9 cellular contexts compared by ENCODE assay signal in the genomic region with DNA sequence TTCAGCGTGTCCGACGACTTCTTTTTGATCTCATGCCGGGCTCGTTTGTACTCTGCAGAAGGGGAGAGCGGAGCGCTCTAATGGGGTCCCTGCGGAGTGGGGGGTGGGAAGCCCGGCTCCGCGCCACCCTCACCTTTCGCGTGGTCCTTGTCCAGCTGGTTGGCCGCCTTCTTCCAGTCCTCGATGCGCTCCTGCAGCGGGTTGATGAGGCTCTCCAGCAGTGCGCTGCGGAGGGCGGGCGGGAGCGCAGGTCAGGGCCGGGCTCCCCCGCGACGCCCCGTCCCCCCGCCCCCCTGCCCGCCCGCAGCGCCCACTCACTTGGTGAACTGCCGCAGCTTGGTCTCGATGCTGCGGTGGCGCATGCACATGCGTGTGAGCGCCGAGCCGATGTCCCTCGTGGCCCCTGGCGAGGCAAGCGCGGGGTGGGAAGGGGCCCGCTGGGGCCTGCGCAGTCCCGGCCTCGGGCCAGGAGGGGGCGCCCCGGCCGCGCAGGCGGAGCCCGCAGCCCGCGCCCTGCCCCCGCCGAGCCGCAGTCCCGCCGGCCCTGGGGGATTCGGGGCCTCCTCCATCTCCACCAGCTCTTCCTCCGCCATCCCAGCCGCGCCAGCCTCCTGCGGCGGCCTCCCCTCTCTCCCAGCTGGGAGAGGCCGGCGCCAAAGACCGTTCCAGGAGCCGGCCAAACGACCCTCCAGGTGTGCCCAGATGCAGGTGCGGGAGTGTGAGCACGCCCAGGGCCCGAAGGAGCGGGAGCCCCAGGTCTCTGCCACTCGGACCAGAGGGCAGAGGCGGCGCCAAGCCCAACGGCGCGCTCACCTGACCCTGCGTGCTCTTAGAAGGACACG. TPM values are rescaled to one million over a fixed set of nuclear protein-coding genes. Genes with fewer than 3 reads are reported as not detected.
DNase-seq lines count a peak whose midpoint lies in the region; ATAC-seq and TF ChIP-seq lines count a peak whose summit lies in the region.
"Had no signal": no experiment of that assay in that cellular context is flagged by ENCODE, and none has a peak within 500 bp of the region (broad histone marks: within the 10 kb centered on the region; RNA-seq: fewer than 3 reads in every experiment).

No MANE protein-coding gene starts in this region.

- no peaks in the 10 kb centered on the region for H3K9me3 ChIP-seq in sigmoid colon

- no peak overlapping the region for H3K4me3 Mint-ChIP-seq in glutamatergic neuron (ENCODE audit: unreplicated experiment)

- no peak overlapping the region for H3K27ac Mint-ChIP-seq in glutamatergic neuron (ENCODE audit: unreplicated experiment)

- H3K36me3 ChIP-seq in sigmoid colon: peaks cover 34 to 56% (median 51%) of the 10 kb centered on the region in 4 donors

- H3K36me3 Mint-ChIP-seq in glutamatergic neuron (ENCODE audit: unreplicated experiment): no peaks in the 10 kb centered on the region

- no peaks in the 10 kb centered on the region for H3K27me3 ChIP-seq in sigmoid colon

- no peak for ATAC-seq in GM21619 (IDR thresholded peaks at IDR 0.05; ENCODE audit: unreplicated experiment)

- no peak overlapping the region for H3K4me3 ChIP-seq in WI38 (ENCODE audit: low read depth, low read length)
- no peak overlapping the region for H3K4me3 ChIP-seq in sigmoid colon

- no peaks in the 10 kb centered on the region for H3K4me1 Mint-ChIP-seq in glutamatergic neuron (ENCODE audit: low read depth, unreplicated experiment)

- peaks cover 3% of the 10 kb centered on the region for H3K9me3 Mint-ChIP-seq in glutamatergic neuron (ENCODE audit: unreplicated experiment)

- no peak for TF ChIP-seq POLR2A in sigmoid colon (IDR thresholded peaks at IDR 0.05)

- 65 to 73% methylated on average over 83 of the region's 83 CpGs for WGBS in sigmoid colon, 2 donors

- H3K27ac ChIP-seq in sigmoid colon: peak overlapping the region; percentile 86 to 99 (median 96)

- peak; percentile 79 for DNase-seq in GM03348 (ENCODE audit: low spot score)
- peak; percentile 82 for DNase-seq in glutamatergic neuron
- no peak for DNase-seq in sigmoid colon
- DNase-seq in NCI-H2196 (lab: John Stamatoyannopoulos, UW; ENCODE audit: unreplicated experiment): no peak
- no peak for DNase-seq in stimulated activated CD4-positive, alpha-beta T cell treated with anti-CD3 and anti-CD28 coated beads, Interleukin-15, amount 100 ng/mL, for 24 hours
- DNase-seq in activated CD4-positive, CD25-positive, alpha-beta regulatory T cell (lab: John Stamatoyannopoulos, UW): no peak

- TF ChIP-seq CTCF in WI38 (IDR thresholded peaks at IDR 0.05; ENCODE audit: low read depth, low read length) (peak; percentile 29; the same call in 1 of the 2 replicates), glutamatergic neuron (IDR thresholded peaks at IDR 0.05; ENCODE audit: partially characterized antibody, unreplicated experiment) (peak; percentile 70), sigmoid colon (IDR thresholded peaks at IDR 0.05) (peak in 2 of 4 experiments; percentile 14 to 78)

- peaks cover 4% of the 10 kb centered on the region for H3K27me3 Mint-ChIP-seq in glutamatergic neuron (ENCODE audit: unreplicated experiment)

- no peak for TF ChIP-seq EP300 in sigmoid colon (IDR thresholded peaks at IDR 0.05)

- intact Hi-C loops in sigmoid colon (cut with DNase I): loop anchor here (1.0 kb wide), 2 partner anchors 58 to 91 kb away; no protein-coding TSS in a partner anchor

- H3K4me1 ChIP-seq in sigmoid colon: peaks cover 0 to 69% (median 54%) of the 10 kb centered on the region in 4 donors

RNA-seq across cellular contexts. Expression of gene MTSS2, which starts 6.0 kb away (rescaled TPM):
- 36.2 TPM for total RNA-seq in glutamatergic neuron (ENCODE audit: unreplicated experiment)
- 10 to 100 TPM; 36.4 to 100.0 (median 60.7) TPM for total RNA-seq in sigmoid colon
- polyA plus RNA-seq in sigmoid colon: 10 to 100 TPM in 2 of 3 donors, 1 to 10 TPM in 1; 5.4 to 28.2 (median 10.9) TPM

RNA-seq across cellular contexts. Expression of gene IL34, which starts 33.5 kb away (rescaled TPM):
- total RNA-seq in glutamatergic neuron (ENCODE audit: unreplicated experiment) (0.42 TPM), sigmoid colon (1 to 10 TPM in 3 of 4 donors, not detected in 1; 3.6 to 5.4 (median 4.6) TPM)
- polyA plus RNA-seq in sigmoid colon: 1 to 10 TPM in 2 of 3 donors, not detected in 1; 1.8 to 5.5 TPM
- total RNA-seq: NCI-H460 had no signal

Comparison
In these comparisons a context has a peak if more than half of its experiments do, and no peak if none do; other contexts are left out.
1. DNase-seq: peak in GM03348 (single experiment) and glutamatergic neuron (single experiment); none in sigmoid colon (single experiment), NCI-H2196 (single experiment), stimulated activated CD4-positive, alpha-beta T cell treated with anti-CD3 and anti-CD28 coated beads, Interleukin-15, amount 100 ng/mL, for 24 hours (single experiment) and activated CD4-positive, CD25-positive, alpha-beta regulatory T cell (0 of 4).